21 cellular contexts compared by ENCODE assay signal in the genomic region with DNA sequence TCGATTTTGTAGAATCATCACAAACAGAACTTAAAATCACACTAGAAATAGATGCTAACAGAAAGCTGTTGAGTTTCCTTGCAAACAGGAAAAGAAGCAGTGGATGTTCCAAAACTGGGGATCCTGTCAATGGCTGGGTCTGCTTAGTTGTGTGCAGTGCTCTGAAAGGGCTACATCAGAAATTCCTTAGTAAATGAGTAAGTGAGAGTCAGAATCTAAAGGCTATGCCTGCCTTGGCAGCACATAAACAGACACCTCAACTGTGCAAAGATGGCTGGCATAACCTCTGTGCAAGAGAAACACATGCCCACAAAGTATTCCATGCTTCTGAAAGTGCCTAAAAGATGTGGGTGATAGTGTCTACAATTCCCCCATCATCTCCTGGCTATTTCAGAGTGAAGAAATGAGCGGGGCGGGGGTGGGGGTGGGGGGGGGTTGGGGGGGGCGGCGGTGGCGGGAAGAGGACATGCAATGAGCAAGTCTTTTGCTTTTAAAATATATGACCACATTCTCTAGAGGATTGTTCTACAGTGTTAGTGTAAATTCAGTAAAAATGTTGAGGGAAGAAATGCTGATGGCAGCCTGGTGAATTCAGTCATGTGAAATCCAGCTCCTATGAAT.
DNase-seq lines count a peak whose midpoint lies in the region; ATAC-seq, FAIRE-seq and TF ChIP-seq lines count a peak whose summit lies in the region.
"Had no signal": no experiment of that assay in that cellular context is flagged by ENCODE, and none has a peak within 500 bp of the region (broad histone marks: within the 10 kb centered on the region; RNA-seq: fewer than 3 reads in every experiment).

No MANE protein-coding gene starts in this region.

- intact Hi-C loops in K562 (cut with micrococcal nuclease) = loop anchor here (10.0 kb wide), 1 partner anchor 84 kb away; no protein-coding TSS in a partner anchor

- peak overlapping the region; percentile 24 for H3K4me2 ChIP-seq in A549
- no peak overlapping the region for H3K4me2 ChIP-seq in K562 (ENCODE audit: insufficient read depth, low read length)

- no peaks in the 10 kb centered on the region for H3K36me3 Mint-ChIP-seq in activated T-helper 17 cell treated with anti-CD3 and anti-CD28 coated beads, Interleukin-2, amount 50 U/mL, for 72 hours (ENCODE audit: low read depth)
- H3K36me3 Mint-ChIP-seq: IgD-negative memory B cell had no signal

- peaks cover 10% of the 10 kb centered on the region for H3K27me3 Mint-ChIP-seq in activated T-helper 17 cell treated with anti-CD3 and anti-CD28 coated beads, Interleukin-2, amount 50 U/mL, for 72 hours

- in situ Hi-C loops in K562 (cut with MboI) = no loop called here

- TF ChIP-seq EP300 in A549 (IDR thresholded peaks at IDR 0.05) = no peak
- no peak for TF ChIP-seq EP300 in K562 (IDR thresholded peaks at IDR 0.05; ENCODE audit: low read length)

- H3K27ac ChIP-seq in A549 = peak overlapping the region; percentile 16 to 56; a peak in 4 of 6 replicates
- no peak overlapping the region for H3K27ac ChIP-seq in K562 (ENCODE audit: extremely low read depth, low read depth, low read length)
- H3K27ac ChIP-seq: Peyer's patch, SJCRH30 had no signal

- CTCF ChIA-PET in A549 (lab: Yijun Ruan, JAX) = no interaction called here
- CTCF ChIA-PET in K562 (lab: Yijun Ruan, JAX; ENCODE audit: low intra/inter-chr PET ratio) = no interaction called here

- peaks cover 3 to 8% of the 10 kb centered on the region in 2 experiments; a peak in 2 of 5 replicates for H3K27me3 ChIP-seq in K562 (ENCODE audit: control insufficient read depth in 2 of 2, insufficient read depth in 2 of 2, low read length in 2 of 2)
- H3K27me3 ChIP-seq: BE2C, MG63, Peyer's patch, SJCRH30 had no signal

- no peak for FAIRE-seq in A549 (lab: Jason Lieb, UNC)
- FAIRE-seq in K562 (lab: Jason Lieb, UNC) = no peak

- whole genome bisulfite sequencing in A549 (ENCODE audit: missing lambda C conversion rate) = 67% methylated on average over 6 of the region's 6 CpGs
- WGBS in K562 (ENCODE audit: insufficient coverage, low coverage, missing lambda C conversion rate) = 7% methylated on average over 6 of the region's 6 CpGs

- H3K79me2 ChIP-seq in K562 (ENCODE audit: control insufficient read depth, insufficient read depth, low read length) = no peaks in the 10 kb centered on the region

- H4K20me1 ChIP-seq in K562 (replicated peaks; ENCODE audit: control insufficient read depth, insufficient read depth, low read length) = no peaks in the 10 kb centered on the region

- no peak overlapping the region for H3K9ac ChIP-seq in K562 (ENCODE audit: insufficient read depth in 1 of 2, low read depth in 2 of 2, low read length in 2 of 2)

- H2AFZ ChIP-seq in K562 (ENCODE audit: low read depth, low read length) = no peak overlapping the region

- ATAC-seq in A549 = peak in 1 of 2 experiments; percentile 64; a peak in 2 of 6 replicates
- ATAC-seq in K562 = no peak
- no peak for ATAC-seq in activated T-helper 17 cell treated with anti-CD3 and anti-CD28 coated beads, Interleukin-2, amount 50 U/mL, for 72 hours (replicated peaks)
- no peak for ATAC-seq in GM21619 (IDR thresholded peaks at IDR 0.05; ENCODE audit: unreplicated experiment)

- no peak overlapping the region for H3K4me3 Mint-ChIP-seq in activated T-helper 17 cell treated with anti-CD3 and anti-CD28 coated beads, Interleukin-2, amount 50 U/mL, for 72 hours
- H3K4me3 Mint-ChIP-seq: IgD-negative memory B cell had no signal

- TF ChIP-seq POLR2A in A549 (IDR thresholded peaks at IDR 0.05; ENCODE audit: low read length) (no peak), K562 (conservative IDR thresholded peaks at IDR 0.05) (no peak)

- no peaks in the 10 kb centered on the region for H3K36me3 ChIP-seq in K562 (ENCODE audit: control insufficient read depth, insufficient read depth, low read length)
- H3K36me3 ChIP-seq: BE2C, MG63, Peyer's patch, SJCRH30 had no signal

- H3K9me1 ChIP-seq in K562 (ENCODE audit: control insufficient read depth, insufficient read depth, low read length) = no peaks in the 10 kb centered on the region

- H3K27ac Mint-ChIP-seq in activated T-helper 17 cell treated with anti-CD3 and anti-CD28 coated beads, Interleukin-2, amount 50 U/mL, for 72 hours = no peak overlapping the region
- H3K27ac Mint-ChIP-seq: IgD-negative memory B cell had no signal

- H3K9me3 ChIP-seq in A549 (no peaks in the 10 kb centered on the region), K562 (replicated peaks; ENCODE audit: control insufficient read depth, insufficient read depth, low read depth, low read length) (no peaks in the 10 kb centered on the region)
- H3K9me3 ChIP-seq: BE2C, MG63, Peyer's patch, SJCRH30 had no signal

- no peak overlapping the region for H3K4me3 ChIP-seq in A549
- H3K4me3 ChIP-seq in K562 = no peak overlapping the region
- H3K4me3 ChIP-seq: MG63, Peyer's patch, SJCRH30 had no signal

- H3K4me1 ChIP-seq in A549 = peaks cover 48% of the 10 kb centered on the region
- H3K4me1 ChIP-seq in K562 (replicated peaks in 1 of 2; ENCODE audit: control insufficient read depth in 2 of 2, insufficient read depth in 2 of 2, low read length in 2 of 2) = no peaks in the 10 kb centered on the region; a peak in 1 of 5 replicates
- H3K4me1 ChIP-seq: Peyer's patch had no signal

- TF ChIP-seq RAD21 in A549 (conservative IDR thresholded peaks at IDR 0.05 in 1 of 2, IDR thresholded peaks at IDR 0.05 in 1 of 2) (no peak), K562 (CRISPR knock-in tag; conservative IDR thresholded peaks at IDR 0.05 in 1 of 2, IDR thresholded peaks at IDR 0.05 in 1 of 2) (no peak)

- no peaks in the 10 kb centered on the region for H3K9me3 Mint-ChIP-seq in activated T-helper 17 cell treated with anti-CD3 and anti-CD28 coated beads, Interleukin-2, amount 50 U/mL, for 72 hours
- H3K9me3 Mint-ChIP-seq: IgD-negative memory B cell had no signal

- no peaks in the 10 kb centered on the region for H3K4me1 Mint-ChIP-seq in activated T-helper 17 cell treated with anti-CD3 and anti-CD28 coated beads, Interleukin-2, amount 50 U/mL, for 72 hours

- POLR2A ChIA-PET in A549 (lab: Yijun Ruan, JAX) (no interaction called here), K562 (lab: Yijun Ruan, JAX) (interaction anchor here (1.0 kb wide), 1 partner anchor 527 kb away, joined by 3 read pairs; no protein-coding TSS in a partner anchor)

- BruUV-seq in K562 (replicated peaks; lab: Mats Ljungman, UMichigan) = no TSS peak

- TF ChIP-seq CTCF in A549 (IDR thresholded peaks at IDR 0.05) (no peak), K562 (IDR thresholded peaks at IDR 0.05 in 2 of 3, conservative IDR thresholded peaks at IDR 0.05 in 1 of 3; ENCODE audit: insufficient read depth in 2 of 3, low read depth in 1 of 3, low read length in 3 of 3) (no peak)

- no peak for DNase-seq in A549 (ENCODE audit: low read depth in 1 of 2, low spot score in 1 of 2)
- DNase-seq in HCEC 1CT = peak; percentile 27
- DNase-seq in K562 (ENCODE audit: extremely low read depth in 1 of 4, low spot score in 3 of 4) = no peak
- DNase-seq in iris pigment epithelial cell (ENCODE audit: low read depth) = peak; percentile 11
- no peak for DNase-seq in NCI-H1417 (lab: John Stamatoyannopoulos, UW)
- no peak for DNase-seq in activated CD4-positive, CD25-positive, alpha-beta regulatory T cell (lab: John Stamatoyannopoulos, UW)
- DNase-seq: BE2C, H7, Karpas-422, MG63, NCI-H1048, NCI-H146, NCI-H2029 treated with DMSO at 0.1 percent for 48 hours, NCI-H226, NCI-H510A treated with DMSO at 0.1 percent for 48 hours, NCI-H82, Peyer's patch, SJCRH30 had no signal

TF ChIP-seq in A549, 52 proteins besides CTCF, POLR2A, EP300 and RAD21:
- TF ChIP-seq, protein P1, sequence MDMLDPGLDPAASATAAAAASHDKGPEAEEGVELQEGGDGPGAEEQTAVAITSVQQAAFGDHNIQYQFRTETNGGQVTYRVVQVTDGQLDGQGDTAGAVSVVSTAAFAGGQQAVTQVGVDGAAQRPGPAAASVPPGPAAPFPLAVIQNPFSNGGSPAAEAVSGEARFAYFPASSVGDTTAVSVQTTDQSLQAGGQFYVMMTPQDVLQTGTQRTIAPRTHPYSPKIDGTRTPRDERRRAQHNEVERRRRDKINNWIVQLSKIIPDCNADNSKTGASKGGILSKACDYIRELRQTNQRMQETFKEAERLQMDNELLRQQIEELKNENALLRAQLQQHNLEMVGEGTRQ (IDR thresholded peaks at IDR 0.05) = no peak
- TF ChIP-seq, protein P2, sequence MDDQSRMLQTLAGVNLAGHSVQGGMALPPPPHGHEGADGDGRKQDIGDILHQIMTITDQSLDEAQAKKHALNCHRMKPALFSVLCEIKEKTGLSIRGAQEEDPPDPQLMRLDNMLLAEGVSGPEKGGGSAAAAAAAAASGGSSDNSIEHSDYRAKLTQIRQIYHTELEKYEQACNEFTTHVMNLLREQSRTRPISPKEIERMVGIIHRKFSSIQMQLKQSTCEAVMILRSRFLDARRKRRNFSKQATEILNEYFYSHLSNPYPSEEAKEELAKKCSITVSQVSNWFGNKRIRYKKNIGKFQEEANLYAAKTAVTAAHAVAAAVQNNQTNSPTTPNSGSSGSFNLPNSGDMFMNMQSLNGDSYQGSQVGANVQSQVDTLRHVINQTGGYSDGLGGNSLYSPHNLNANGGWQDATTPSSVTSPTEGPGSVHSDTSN (IDR thresholded peaks at IDR 0.05) = no peak
- no peak for TF ChIP-seq CHD4 (IDR thresholded peaks at IDR 0.05; ENCODE audit: borderline replicate concordance)
- TF ChIP-seq EHF (CRISPR knock-in tag; IDR thresholded peaks at IDR 0.05) = no peak

TF ChIP-seq in K562, 482 proteins besides CTCF, POLR2A, EP300 and RAD21 (continues in another document):
- TF ChIP-seq ZNF696 (CRISPR knock-in tag; conservative IDR thresholded peaks at IDR 0.05) = no peak
- TF ChIP-seq, protein P3, sequence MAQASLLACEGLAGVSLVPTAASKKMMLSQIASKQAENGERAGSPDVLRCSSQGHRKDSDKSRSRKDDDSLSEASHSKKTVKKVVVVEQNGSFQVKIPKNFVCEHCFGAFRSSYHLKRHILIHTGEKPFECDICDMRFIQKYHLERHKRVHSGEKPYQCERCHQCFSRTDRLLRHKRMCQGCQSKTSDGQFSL (CRISPR knock-in tag; IDR thresholded peaks at IDR 0.05) = no peak
- TF ChIP-seq, protein P3 (tag; IDR thresholded peaks at IDR 0.05) = 0 out of 4 replicates have a peak, but pooled peaks of 1 of the 2 experiments have one; percentile 50
- TF ChIP-seq, protein P4, sequence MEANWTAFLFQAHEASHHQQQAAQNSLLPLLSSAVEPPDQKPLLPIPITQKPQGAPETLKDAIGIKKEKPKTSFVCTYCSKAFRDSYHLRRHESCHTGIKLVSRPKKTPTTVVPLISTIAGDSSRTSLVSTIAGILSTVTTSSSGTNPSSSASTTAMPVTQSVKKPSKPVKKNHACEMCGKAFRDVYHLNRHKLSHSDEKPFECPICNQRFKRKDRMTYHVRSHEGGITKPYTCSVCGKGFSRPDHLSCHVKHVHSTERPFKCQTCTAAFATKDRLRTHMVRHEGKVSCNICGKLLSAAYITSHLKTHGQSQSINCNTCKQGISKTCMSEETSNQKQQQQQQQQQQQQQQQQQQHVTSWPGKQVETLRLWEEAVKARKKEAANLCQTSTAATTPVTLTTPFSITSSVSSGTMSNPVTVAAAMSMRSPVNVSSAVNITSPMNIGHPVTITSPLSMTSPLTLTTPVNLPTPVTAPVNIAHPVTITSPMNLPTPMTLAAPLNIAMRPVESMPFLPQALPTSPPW (CRISPR knock-in tag; IDR thresholded peaks at IDR 0.05) = peak; percentile 66

Comparison
In these comparisons a context has a peak if more than half of its experiments do, and no peak if none do; other contexts are left out.
1. DNase-seq: peak in HCEC 1CT (single experiment) and iris pigment epithelial cell (single experiment); none in A549 (0 of 2), K562 (0 of 4), NCI-H1417 (0 of 3) and activated CD4-positive, CD25-positive, alpha-beta regulatory T cell (0 of 4).